Comparison of ENCODE assay signal across 8 cellular contexts in genomic region chr16:2151188-2152091, GRCh38. TPM values are rescaled to one million over a fixed set of nuclear protein-coding genes. Genes with fewer than 3 reads are reported as not detected.
A peak's percentile ranks its signal among the peaks of the same experiment; 100 is the strongest.
DNase-seq lines count a peak whose midpoint lies in the region; ATAC-seq and TF ChIP-seq lines count a peak whose summit lies in the region.

No MANE protein-coding gene starts in this region.

- no peak for TF ChIP-seq CTCF in retinal pigment epithelial cell (conservative IDR thresholded peaks at IDR 0.05; ENCODE audit: low read depth, low read length)
- no peak for TF ChIP-seq CTCF in omental fat pad (IDR thresholded peaks at IDR 0.05)

- peaks cover 11% of the 10 kb centered on the region for H3K36me3 Mint-ChIP-seq in central memory CD8-positive, alpha-beta T cell (ENCODE audit: insufficient read depth)

- peak; percentile 37 for TF ChIP-seq POLR2A in GM18505 (IDR thresholded peaks at IDR 0.05; ENCODE audit: borderline replicate concordance, extremely low read depth, insufficient read depth, insufficient read length)

- H3K4me1 Mint-ChIP-seq in central memory CD8-positive, alpha-beta T cell: peaks cover 35% of the 10 kb centered on the region

- H3K27ac Mint-ChIP-seq in central memory CD8-positive, alpha-beta T cell (ENCODE audit: low read depth): no peak overlapping the region

- no peaks in the 10 kb centered on the region for H3K27me3 Mint-ChIP-seq in central memory CD8-positive, alpha-beta T cell

- no peak overlapping the region for H3K27ac ChIP-seq in SJCRH30

- ATAC-seq in GM18505 (IDR thresholded peaks at IDR 0.05; ENCODE audit: unreplicated experiment) (no peak), GM21723 (IDR thresholded peaks at IDR 0.05; ENCODE audit: unreplicated experiment) (no peak), omental fat pad (ENCODE audit: low FRiP score) (no peak), GM19397 (IDR thresholded peaks at IDR 0.05; ENCODE audit: unreplicated experiment) (no peak)
- no peak for ATAC-seq in central memory CD8-positive, alpha-beta T cell (replicated peaks; ENCODE audit: extremely low read depth, poor library complexity, severe bottlenecking)

- peaks cover 31% of the 10 kb centered on the region for H3K4me1 ChIP-seq in SJCRH30

- H3K36me3 ChIP-seq in SJCRH30: peaks cover 10% of the 10 kb centered on the region

- peak; percentile 92 for DNase-seq in NCI-H82 (lab: John Stamatoyannopoulos, UW)
- DNase-seq in central memory CD8-positive, alpha-beta T cell (ENCODE audit: low spot score in 2 of 2): no peak
- no peak for DNase-seq in retinal pigment epithelial cell (ENCODE audit: low read depth)
- no peak for DNase-seq in SJCRH30
- no peak for DNase-seq in omental fat pad (ENCODE audit: low spot score)

- H3K4me3 ChIP-seq in retinal pigment epithelial cell (ENCODE audit: low read length) (peak overlapping the region; percentile 20), SJCRH30 (no peak overlapping the region)

- peak overlapping the region; percentile 33 for H3K4me3 Mint-ChIP-seq in central memory CD8-positive, alpha-beta T cell

- H3K9me3 Mint-ChIP-seq in central memory CD8-positive, alpha-beta T cell: no peaks in the 10 kb centered on the region

- no peaks in the 10 kb centered on the region for H3K27me3 ChIP-seq in SJCRH30

- H3K9me3 ChIP-seq in SJCRH30 (replicated peaks): no peaks in the 10 kb centered on the region

RNA-seq across cellular contexts. Expression of gene RAB26, which starts 3.0 kb away (rescaled TPM):
- total RNA-seq in SJCRH30 (2014; rRNA removed; shearing (Covaris generic)): 1.0 and 1.4 TPM in 2 replicates
- total RNA-seq in omental fat pad: 1 to 10 TPM in 2 of 4 donors, under 1 TPM in 1, not detected in 1; 0.19 to 2.0 (median 1.1) TPM

RNA-seq across cellular contexts. Expression of gene TRAF7, which starts 4.1 kb away (rescaled TPM):
- 34.5 and 35.9 TPM in 2 replicates for total RNA-seq in SJCRH30 (2014; rRNA removed; shearing (Covaris generic))
- total RNA-seq in omental fat pad: 10 to 100 TPM; 31.9 to 42.7 (median 34.3) TPM

RNA-seq across cellular contexts. Expression of gene PKD1, which starts 15.7 kb away (rescaled TPM):
- 47.1 and 51.9 TPM in 2 replicates for total RNA-seq in SJCRH30 (2014; rRNA removed; shearing (Covaris generic))
- 100 to 1,000 TPM in 2 of 4 donors, 10 to 100 TPM in 2; 86.4 to 214 (median 121) TPM for total RNA-seq in omental fat pad

RNA-seq across cellular contexts. Expression of gene CASKIN1, which starts 45.0 kb away (rescaled TPM):
- total RNA-seq in SJCRH30 (2014; rRNA removed; shearing (Covaris generic)): 0.13 and 0.24 TPM in 2 replicates
- total RNA-seq in omental fat pad: under 1 TPM; 0.12 to 0.19 (median 0.14) TPM

RNA-seq across cellular contexts. Expression of gene MLST8, which starts 53.8 kb away (rescaled TPM):
- total RNA-seq in SJCRH30 (2014; rRNA removed; shearing (Covaris generic)): 28.8 and 32.8 TPM in 2 replicates
- total RNA-seq in omental fat pad: 10 to 100 TPM; 29.8 to 44.6 (median 34.6) TPM
